ENCODE assay signal across 7 cellular contexts in genomic region chr5:134070979-134071849, GRCh38.
DNase-seq lines count a peak whose midpoint lies in the region; ATAC-seq and TF ChIP-seq lines count a peak whose summit lies in the region.

No MANE protein-coding gene starts in this region.

- no peaks in the 10 kb centered on the region for H4K20me1 ChIP-seq in MM.1S (ENCODE audit: insufficient read depth, low read length)

- TF ChIP-seq CTCF in foreskin fibroblast (IDR thresholded peaks at IDR 0.05; ENCODE audit: low read depth, low read length) (no peak), MM.1S (IDR thresholded peaks at IDR 0.05; ENCODE audit: low read length) (no peak)

- H3K4me2 ChIP-seq in MM.1S (ENCODE audit: low read depth, low read length), result no peak overlapping the region

- no peaks in the 10 kb centered on the region for H3K9me3 ChIP-seq in MM.1S (replicated peaks; ENCODE audit: insufficient read depth, low read length)

- no peaks in the 10 kb centered on the region for H3K27me3 ChIP-seq in MM.1S (replicated peaks; ENCODE audit: insufficient read depth, low read length)

- H3K4me1 ChIP-seq in MM.1S (ENCODE audit: low read length), result no peaks in the 10 kb centered on the region

- H3K27ac ChIP-seq in MM.1S (ENCODE audit: low read length), result no peak overlapping the region

- no peak overlapping the region for H3K9ac ChIP-seq in MM.1S (ENCODE audit: low read length)

- no peaks in the 10 kb centered on the region for H3F3A ChIP-seq in MM.1S (ENCODE audit: insufficient read depth, low read length)

- H3K9me2 ChIP-seq in MM.1S (replicated peaks; ENCODE audit: insufficient read depth, low read length), result no peaks in the 10 kb centered on the region

- no peak overlapping the region for H2AFZ ChIP-seq in MM.1S (ENCODE audit: low read length)

- peak; percentile 34 for DNase-seq in activated CD4-positive, alpha-beta T cell treated with anti-CD3 and anti-CD28 coated beads, Interleukin-2, amount 50 U/mL, for 1 hour
- DNase-seq in foreskin fibroblast (no peak), retina (peak; percentile 64), MM.1S (no peak), NCI-H2107 treated with DMSO at 0.1 percent for 48 hours (lab: John Stamatoyannopoulos, UW; ENCODE audit: unreplicated experiment) (no peak)

- H3K36me3 ChIP-seq in MM.1S (replicated peaks; ENCODE audit: insufficient read depth, low read length), result no peaks in the 10 kb centered on the region

- peak overlapping the region; percentile 33 to 37 for H3K4me3 ChIP-seq in foreskin fibroblast (ENCODE audit: low read depth in 1 of 2, low read length in 2 of 2)
- no peak overlapping the region for H3K4me3 ChIP-seq in MM.1S (ENCODE audit: low read length)

- H3K79me2 ChIP-seq in MM.1S (ENCODE audit: low read length), result no peaks in the 10 kb centered on the region

- ATAC-seq in GM21423 (IDR thresholded peaks at IDR 0.05; ENCODE audit: unreplicated experiment) (peak; percentile 43), GM19395 (IDR thresholded peaks at IDR 0.05; ENCODE audit: unreplicated experiment) (no peak)

Comparison
In these comparisons a context has a peak if more than half of its experiments do, and no peak if none do; other contexts are left out.
1. DNase-seq: peak in activated CD4-positive, alpha-beta T cell treated with anti-CD3 and anti-CD28 coated beads, Interleukin-2, amount 50 U/mL, for 1 hour (single experiment) and retina (single experiment); none in foreskin fibroblast (0 of 2), MM.1S (single experiment) and NCI-H2107 treated with DMSO at 0.1 percent for 48 hours (single experiment).